ENCODE assay signal across 17 cellular contexts in genomic region chr20:32144898-32145662, GRCh38.
"Had no signal": no experiment of that assay in that cellular context is flagged by ENCODE, and none has a peak within 500 bp of the region (broad histone marks: within the 10 kb centered on the region; RNA-seq: fewer than 3 reads in every experiment).

No MANE protein-coding gene starts in this region.

- H3K4me1 Mint-ChIP-seq: activated CD4-positive, alpha-beta T cell treated with anti-CD3 and anti-CD28 coated beads, Interleukin-2, amount 10 ng/mL, durations not matched to agents 24 days and 14 days; nephron; WTC11 had no signal

- H3K4me3 Mint-ChIP-seq: activated CD4-positive, alpha-beta T cell treated with anti-CD3 and anti-CD28 coated beads, Interleukin-2, amount 10 ng/mL, durations not matched to agents 24 days and 14 days; dendritic cell treated with granulocyte-macrophage colony-stimulating factor and Interleukin-4, amounts not matched to agents 40 ng/mL and 50 ng/mL, for 4 days; nephron; WTC11 had no signal

- H3K9me3 Mint-ChIP-seq: activated CD4-positive, alpha-beta T cell treated with anti-CD3 and anti-CD28 coated beads, Interleukin-2, amount 10 ng/mL, durations not matched to agents 24 days and 14 days; dendritic cell treated with granulocyte-macrophage colony-stimulating factor and Interleukin-4, amounts not matched to agents 40 ng/mL and 50 ng/mL, for 4 days; nephron; WTC11 had no signal

- H3K27ac Mint-ChIP-seq: activated CD4-positive, alpha-beta T cell treated with anti-CD3 and anti-CD28 coated beads, Interleukin-2, amount 10 ng/mL, durations not matched to agents 24 days and 14 days; dendritic cell treated with granulocyte-macrophage colony-stimulating factor and Interleukin-4, amounts not matched to agents 40 ng/mL and 50 ng/mL, for 4 days; WTC11 had no signal

- DNase-seq: activated CD4-positive, alpha-beta T cell treated with anti-CD3 and anti-CD28 coated beads, Interleukin-2, amount 10 ng/mL, durations not matched to agents 24 days and 14 days; activated T-cell treated with anti-CD3 and anti-CD28 coated beads, Interleukin-2, amount 50 U/mL, for 48 hours; cerebellar nuclear complex; effector memory CD4-positive, alpha-beta T cell; foreskin keratinocyte; kidney glomerular epithelial cell; nucleus accumbens; right cardiac atrium; stimulated activated CD4-positive, alpha-beta T cell treated with anti-CD3 and anti-CD28 coated beads, Interleukin-1b, Interleukin-23, amount 100 ng/mL, for 48 hours; upper lobe of right lung had no signal

- H3K27me3 ChIP-seq: ascending aorta, breast epithelium, foreskin keratinocyte, upper lobe of right lung had no signal

- H3K4me3 ChIP-seq: ascending aorta, breast epithelium, thoracic aorta, upper lobe of right lung had no signal

- ATAC-seq: foreskin keratinocyte, right cardiac atrium, upper lobe of right lung, WTC11 had no signal

- H3K27me3 Mint-ChIP-seq: activated CD4-positive, alpha-beta T cell treated with anti-CD3 and anti-CD28 coated beads, Interleukin-2, amount 10 ng/mL, durations not matched to agents 24 days and 14 days; dendritic cell treated with granulocyte-macrophage colony-stimulating factor and Interleukin-4, amounts not matched to agents 40 ng/mL and 50 ng/mL, for 4 days; progenitor cell of endocrine pancreas had no signal

- H3K27ac ChIP-seq: ascending aorta, breast epithelium, foreskin keratinocyte, thoracic aorta, upper lobe of right lung had no signal

- H3K4me1 ChIP-seq: ascending aorta, breast epithelium, foreskin keratinocyte, upper lobe of right lung had no signal
